Comparison of ENCODE assay signal across 1 cellular context in the genomic region with DNA sequence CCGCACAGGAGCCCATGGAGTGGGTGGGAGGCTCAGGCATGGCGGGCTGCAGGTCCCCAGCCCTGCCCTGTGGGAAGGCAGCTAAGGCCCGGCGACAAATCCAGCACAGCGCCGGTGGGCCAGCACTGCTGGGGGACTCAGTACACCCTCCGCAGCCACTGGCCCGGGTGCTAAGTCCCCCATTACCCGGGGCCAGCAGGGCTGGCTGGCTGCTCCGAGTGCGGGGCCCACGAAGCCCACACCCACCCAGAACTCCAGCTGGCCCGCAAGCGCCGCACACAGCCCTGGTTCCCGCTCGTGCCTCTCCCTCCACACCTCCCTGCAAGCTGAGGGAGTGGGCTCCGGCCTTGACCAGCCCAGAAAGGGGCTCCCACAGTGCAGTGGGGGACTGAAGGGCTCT.
DNase-seq lines count a peak whose midpoint lies in the region.

No MANE protein-coding gene starts in this region.

- DNase-seq in mesenteric fat pad (ENCODE audit: low spot score), result peak; percentile 71
